In genomic region chr1:160641323-160642280, GRCh38 we compare ENCODE assay signal across 11 cellular contexts. TPM values are rescaled to one million over a fixed set of nuclear protein-coding genes. Genes with fewer than 3 reads are reported as not detected.
DNase-seq lines count a peak whose midpoint lies in the region; ATAC-seq and TF ChIP-seq lines count a peak whose summit lies in the region.
"Had no signal": no experiment of that assay in that cellular context is flagged by ENCODE, and none has a peak within 500 bp of the region (broad histone marks: within the 10 kb centered on the region; RNA-seq: fewer than 3 reads in every experiment).

No MANE protein-coding gene starts in this region.

- H3K27me3 ChIP-seq in BLaER1 treated with 17β-estradiol and CSF1 and Interleukin-3, amounts not matched to agents 10 nM and 100 nM: no peaks in the 10 kb centered on the region
- H3K27me3 ChIP-seq in SU-DHL-6 (ENCODE audit: low read length) (no peaks in the 10 kb centered on the region), left ventricle myocardium inferior (ENCODE audit: low read depth) (peaks cover 8% of the 10 kb centered on the region), PC-3 (ENCODE audit: low read length) (peaks cover 89% of the 10 kb centered on the region)

- no peak overlapping the region for H2AFZ ChIP-seq in SU-DHL-6 (ENCODE audit: low read depth, low read length, severe bottlenecking)
- no peak overlapping the region for H2AFZ ChIP-seq in PC-3 (ENCODE audit: low read length)

- CTCF ChIA-PET in PC-3 (lab: Charles Lee): no interaction called here

- no peaks in the 10 kb centered on the region for H4K20me1 ChIP-seq in BLaER1 treated with 17β-estradiol and CSF1 and Interleukin-3, amounts not matched to agents 10 nM and 100 nM
- H4K20me1 ChIP-seq in SU-DHL-6 (ENCODE audit: low read depth, low read length): no peaks in the 10 kb centered on the region
- H4K20me1 ChIP-seq in PC-3 (ENCODE audit: low read length): no peaks in the 10 kb centered on the region

- H3K4me3 ChIP-seq in BLaER1 treated with 17β-estradiol and CSF1 and Interleukin-3, amounts not matched to agents 10 nM and 100 nM: peak overlapping the region in 9 of 10 experiments; percentile 25 to 86 (median 35); a peak in 16 of 20 replicates
- no peak overlapping the region for H3K4me3 ChIP-seq in SU-DHL-6 (ENCODE audit: insufficient read depth, low read length, poor library complexity, severe bottlenecking)
- H3K4me3 ChIP-seq in left ventricle myocardium inferior: no peak overlapping the region
- H3K4me3 ChIP-seq in PC-3 (ENCODE audit: low read length): no peak overlapping the region

- intact Hi-C loops in dendritic cell treated with granulocyte-macrophage colony-stimulating factor and Interleukin-4, amounts not matched to agents 40 ng/mL and 50 ng/mL, for 4 days (cut with micrococcal nuclease): no loop called here
- intact Hi-C loops in left ventricle myocardium inferior (cut with micrococcal nuclease) (no loop called here), PC-3 (cut with micrococcal nuclease) (no loop called here)

- H3K4me3 Mint-ChIP-seq in dendritic cell treated with granulocyte-macrophage colony-stimulating factor and Interleukin-4, amounts not matched to agents 40 ng/mL and 50 ng/mL, for 4 days: peak overlapping the region; percentile 60

- DNase-seq in NCI-H82 (lab: John Stamatoyannopoulos, UW): no peak
- no peak for DNase-seq in left ventricle myocardium inferior
- DNase-seq in PC-3: no peak
- DNase-seq in GOT3 (lab: John Stamatoyannopoulos, UW): no peak
- DNase-seq: C1 segment of cervical spinal cord, NCI-H2171 had no signal

- H3K27ac Mint-ChIP-seq in dendritic cell treated with granulocyte-macrophage colony-stimulating factor and Interleukin-4, amounts not matched to agents 40 ng/mL and 50 ng/mL, for 4 days: peak overlapping the region; percentile 79

- ATAC-seq in GM18505 (IDR thresholded peaks at IDR 0.05; ENCODE audit: unreplicated experiment): no peak
- ATAC-seq in PC-3: no peak

- no peaks in the 10 kb centered on the region for H3K27me3 Mint-ChIP-seq in dendritic cell treated with granulocyte-macrophage colony-stimulating factor and Interleukin-4, amounts not matched to agents 40 ng/mL and 50 ng/mL, for 4 days

- no peaks in the 10 kb centered on the region for H3K9me3 Mint-ChIP-seq in dendritic cell treated with granulocyte-macrophage colony-stimulating factor and Interleukin-4, amounts not matched to agents 40 ng/mL and 50 ng/mL, for 4 days

- BruUV-seq in PC-3 (replicated peaks; lab: Mats Ljungman, UMichigan): no TSS peak

- peak; percentile 65 for TF ChIP-seq POLR2A in GM18505 (IDR thresholded peaks at IDR 0.05; ENCODE audit: borderline replicate concordance, extremely low read depth, insufficient read depth, insufficient read length)

- peaks cover 11% of the 10 kb centered on the region for H3F3A ChIP-seq in SU-DHL-6 (ENCODE audit: insufficient read depth)
- H3F3A ChIP-seq in PC-3 (ENCODE audit: low read length, unreplicated experiment): no peaks in the 10 kb centered on the region

- H3K27ac ChIP-seq in BLaER1 treated with 17β-estradiol and CSF1 and Interleukin-3, amounts not matched to agents 10 nM and 100 nM: peak overlapping the region; percentile 51 to 83 (median 77); a peak in 21 of 22 replicates
- H3K27ac ChIP-seq in SU-DHL-6 (ENCODE audit: low read depth, low read length) (peak overlapping the region; percentile 82), left ventricle myocardium inferior (replicated peaks) (no peak overlapping the region), PC-3 (ENCODE audit: low read length) (no peak overlapping the region)

- peak overlapping the region; percentile 30 to 83 (median 65); a peak in 21 of 22 replicates for H3K9ac ChIP-seq in BLaER1 treated with 17β-estradiol and CSF1 and Interleukin-3, amounts not matched to agents 10 nM and 100 nM
- H3K9ac ChIP-seq in SU-DHL-6 (ENCODE audit: low read length): 0 out of 2 replicates have a peak overlapping the region, but pooled peaks have one; percentile 12
- no peak overlapping the region for H3K9ac ChIP-seq in PC-3 (ENCODE audit: low read length)

- H3K9me2 ChIP-seq in SU-DHL-6 (replicated peaks; ENCODE audit: insufficient read depth, low read length) (no peaks in the 10 kb centered on the region), PC-3 (replicated peaks; ENCODE audit: low read length) (no peaks in the 10 kb centered on the region)

- peak overlapping the region; percentile 88 to 98 (median 94) for H3K4me2 ChIP-seq in BLaER1 treated with 17β-estradiol and CSF1 and Interleukin-3, amounts not matched to agents 10 nM and 100 nM
- H3K4me2 ChIP-seq in SU-DHL-6 (ENCODE audit: low read depth, low read length, poor library complexity, severe bottlenecking): peak overlapping the region; percentile 70
- no peak overlapping the region for H3K4me2 ChIP-seq in PC-3 (ENCODE audit: low read length)

- peaks cover 78% of the 10 kb centered on the region for H3K4me1 Mint-ChIP-seq in dendritic cell treated with granulocyte-macrophage colony-stimulating factor and Interleukin-4, amounts not matched to agents 40 ng/mL and 50 ng/mL, for 4 days (ENCODE audit: low read depth)

- H3K36me3 ChIP-seq in BLaER1 treated with 17β-estradiol and CSF1 and Interleukin-3, amounts not matched to agents 10 nM and 100 nM: peaks cover 0 to 63% (median 9%) of the 10 kb centered on the region in 11 experiments; a peak in 19 of 22 replicates
- H3K36me3 ChIP-seq in SU-DHL-6 (ENCODE audit: low read length) (no peaks in the 10 kb centered on the region; the same call in 1 of the 2 replicates), left ventricle myocardium inferior (no peaks in the 10 kb centered on the region), PC-3 (ENCODE audit: low read depth, low read length) (no peaks in the 10 kb centered on the region)

- H3K79me2 ChIP-seq in SU-DHL-6 (ENCODE audit: insufficient read depth, low read length) (peaks cover 78% of the 10 kb centered on the region), PC-3 (ENCODE audit: low read length) (no peaks in the 10 kb centered on the region)

- no peaks in the 10 kb centered on the region for H3K9me3 ChIP-seq in BLaER1 treated with 17β-estradiol and CSF1 and Interleukin-3, amounts not matched to agents 10 nM and 100 nM (replicated peaks in 1 of 11)
- H3K9me3 ChIP-seq in SU-DHL-6 (ENCODE audit: insufficient read depth, low read length): no peaks in the 10 kb centered on the region
- H3K9me3 ChIP-seq in left ventricle myocardium inferior (replicated peaks): no peaks in the 10 kb centered on the region
- H3K9me3 ChIP-seq in PC-3 (ENCODE audit: low read length): no peaks in the 10 kb centered on the region

- POLR2A ChIA-PET in PC-3 (lab: Charles Lee; ENCODE audit: unreplicated experiment): no interaction called here

- H3K36me3 Mint-ChIP-seq in dendritic cell treated with granulocyte-macrophage colony-stimulating factor and Interleukin-4, amounts not matched to agents 40 ng/mL and 50 ng/mL, for 4 days (ENCODE audit: low read depth): peaks cover 98% of the 10 kb centered on the region

- TF ChIP-seq CTCF in SU-DHL-6 (IDR thresholded peaks at IDR 0.05; ENCODE audit: insufficient read depth, low read length, poor library complexity, severe bottlenecking) (no peak), left ventricle myocardium inferior (IDR thresholded peaks at IDR 0.05; ENCODE audit: borderline replicate concordance) (no peak), PC-3 (conservative IDR thresholded peaks at IDR 0.05; ENCODE audit: low read depth, low read length) (no peak)

- H3K4me1 ChIP-seq in BLaER1 treated with 17β-estradiol and CSF1 and Interleukin-3, amounts not matched to agents 10 nM and 100 nM: peaks cover 82 to 100% (median 100%) of the 10 kb centered on the region in 10 experiments
- H3K4me1 ChIP-seq in left ventricle myocardium inferior (peaks cover 2% of the 10 kb centered on the region), PC-3 (ENCODE audit: insufficient read depth, low read length) (no peaks in the 10 kb centered on the region)

RNA-seq across cellular contexts. Expression of gene SLAMF1, which starts 5.2 kb away (rescaled TPM):
- not detected for total RNA-seq in left ventricle myocardium inferior
- not detected in 2 replicates for total RNA-seq in PC-3 (2014; rRNA removed)
- total RNA-seq: myocyte had no signal

Comparison
In these comparisons a context has a peak if more than half of its experiments do, and no peak if none do; other contexts are left out.
1. H3K27ac ChIP-seq: peak in BLaER1 treated with 17β-estradiol and CSF1 and Interleukin-3, amounts not matched to agents 10 nM and 100 nM (11 of 11) and SU-DHL-6 (single experiment); none in left ventricle myocardium inferior (single experiment) and PC-3 (single experiment).
2. H3K4me3 ChIP-seq: peak in BLaER1 treated with 17β-estradiol and CSF1 and Interleukin-3, amounts not matched to agents 10 nM and 100 nM (9 of 10); none in SU-DHL-6 (single experiment), left ventricle myocardium inferior (single experiment) and PC-3 (single experiment).